In the genomic region with DNA sequence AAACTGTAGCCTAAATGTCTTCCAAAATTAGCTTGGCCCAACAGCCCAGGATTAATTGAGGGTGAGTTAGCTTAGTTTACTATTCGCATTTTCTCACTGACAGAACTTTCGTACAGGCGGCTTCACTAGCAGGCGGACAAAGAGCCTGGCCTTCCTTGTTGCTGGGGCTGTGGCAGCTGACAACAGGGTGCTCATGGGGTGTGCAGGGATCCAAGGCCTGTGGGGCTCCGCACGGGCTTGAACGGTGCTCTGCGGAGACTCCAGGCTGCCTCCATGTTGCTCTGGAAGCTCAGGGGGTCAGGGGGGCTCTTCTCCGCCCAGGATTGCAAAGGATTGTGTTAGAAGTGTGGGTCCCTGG, we compare ENCODE assay signal across 32 cellular contexts. TPM values are rescaled to one million over a fixed set of nuclear protein-coding genes. Genes with fewer than 3 reads are reported as not detected.
"Had no signal": no experiment of that assay in that cellular context is flagged by ENCODE, and none has a peak within 500 bp of the region (broad histone marks: within the 10 kb centered on the region; RNA-seq: fewer than 3 reads in every experiment).

No MANE protein-coding gene starts in this region.

- H3K27me3 Mint-ChIP-seq: activated naive CD8-positive, alpha-beta T cell; natural killer cell treated with Interleukin-12 subunit alpha and Interleukin-12 subunit beta and Interleukin-15 and Interleukin-18, amount 100 ng/mL, for 72 hours; progenitor cell of endocrine pancreas; stimulated activated naive CD8-positive, alpha-beta T cell treated with anti-CD3 and anti-CD28 coated beads, Interleukin-15, Interleukin-2, amounts not matched to agents 100 ng/mL and 50 ng/mL, for 24 hours; type B pancreatic cell had no signal

- H3K4me1 ChIP-seq: body of pancreas, gastrocnemius medialis, left lung, uterus had no signal

- H3K4me3 Mint-ChIP-seq: activated naive CD8-positive, alpha-beta T cell; natural killer cell treated with Interleukin-12 subunit alpha and Interleukin-12 subunit beta and Interleukin-15 and Interleukin-18, amount 100 ng/mL, for 72 hours; stimulated activated naive CD8-positive, alpha-beta T cell treated with anti-CD3 and anti-CD28 coated beads, Interleukin-15, Interleukin-2, amounts not matched to agents 100 ng/mL and 50 ng/mL, for 24 hours; T-helper 2 cell treated with Interferon-gamma antibody and Interleukin-4, amounts not matched to agents 5 μg/mL and 100 μg/mL, for 36 hours; type B pancreatic cell had no signal

- DNase-seq: activated CD4-positive, alpha-beta T cell treated with anti-CD3 and anti-CD28 coated beads for 4 hours; activated CD4-positive, alpha-beta T cell treated with anti-CD3 and anti-CD28 coated beads, Interleukin-2, amount 50 U/mL, for 48 hours; activated CD8-positive, alpha-beta memory T cell treated with anti-CD3 and anti-CD28 coated beads for 24 hours; activated effector memory CD4-positive, alpha-beta T cell treated with Interleukin-2 at 50 U/mL for 16 hours; activated naive CD4-positive, alpha-beta T cell treated with Interleukin-2 at 50 U/mL for 16 hours; aorta; body of pancreas; dermis blood vessel endothelial cell; effector CD4-positive, alpha-beta T cell; gastrocnemius medialis; glutamatergic neuron; left lung; ovary; retina; stimulated activated CD4-positive, alpha-beta T cell treated with anti-CD3 and anti-CD28 coated beads, Interleukin-12 subunit alpha, Interleukin-12 subunit beta, amount 100 ng/mL, for 4 hours; stimulated activated CD4-positive, alpha-beta T cell treated with anti-CD3 and anti-CD28 coated beads, Interleukin-4, amount 100 ng/mL, for 1 hour; uterus had no signal

- ATAC-seq: body of pancreas, gastrocnemius medialis, left lung, mucosa of descending colon, sciatic nerve had no signal

- H3K27ac Mint-ChIP-seq: activated naive CD8-positive, alpha-beta T cell; natural killer cell treated with Interleukin-12 subunit alpha and Interleukin-12 subunit beta and Interleukin-15 and Interleukin-18, amount 100 ng/mL, for 72 hours; progenitor cell of endocrine pancreas; stimulated activated naive CD8-positive, alpha-beta T cell treated with anti-CD3 and anti-CD28 coated beads, Interleukin-15, Interleukin-2, amounts not matched to agents 100 ng/mL and 50 ng/mL, for 24 hours; T-helper 2 cell treated with Interferon-gamma antibody and Interleukin-4, amounts not matched to agents 5 μg/mL and 100 μg/mL, for 36 hours; type B pancreatic cell had no signal

- H3K36me3 ChIP-seq: gastrocnemius medialis, left lung, ovary, thoracic aorta, uterus had no signal

- H3K27me3 ChIP-seq: body of pancreas, gastrocnemius medialis, left lung, ovary, uterus had no signal

- H3K9me3 ChIP-seq: body of pancreas, gastrocnemius medialis, ovary, thoracic aorta, uterus had no signal

- H3K36me3 Mint-ChIP-seq: activated naive CD8-positive, alpha-beta T cell; natural killer cell treated with Interleukin-12 subunit alpha and Interleukin-12 subunit beta and Interleukin-15 and Interleukin-18, amount 100 ng/mL, for 72 hours; type B pancreatic cell had no signal

- H3K4me3 ChIP-seq: body of pancreas, gastrocnemius medialis, left lung, mucosa of descending colon, ovary, skin epidermis, thoracic aorta, uterus had no signal

- H3K9me3 Mint-ChIP-seq: natural killer cell treated with Interleukin-12 subunit alpha and Interleukin-12 subunit beta and Interleukin-15 and Interleukin-18, amount 100 ng/mL, for 72 hours; stimulated activated naive CD8-positive, alpha-beta T cell treated with anti-CD3 and anti-CD28 coated beads, Interleukin-15, Interleukin-2, amounts not matched to agents 100 ng/mL and 50 ng/mL, for 24 hours; type B pancreatic cell had no signal

- H3K27ac ChIP-seq: body of pancreas, gastrocnemius medialis, left lung, ovary, skin epidermis, thoracic aorta, uterus had no signal

RNA-seq across cellular contexts. Expression of a gene that starts 36.3 kb away (rescaled TPM):
- total RNA-seq: aorta; body of pancreas; dermis blood vessel endothelial cell; epithelial cell of proximal tubule; left lung; lung; mesenteric fat pad; mucosa of descending colon; myocyte; natural killer cell treated with Interleukin-12 subunit alpha and Interleukin-12 subunit beta and Interleukin-15 and Interleukin-18, amount 100 ng/mL, for 72 hours; ovary; progenitor cell of endocrine pancreas; sciatic nerve; subcutaneous adipose tissue; thoracic aorta; uterus had no signal
